Comparison of ENCODE assay signal across 20 cellular contexts in genomic region chr17:76197911-76198310, GRCh38. TPM values are rescaled to one million over a fixed set of nuclear protein-coding genes. Genes with fewer than 3 reads are reported as not detected.
DNase-seq lines count a peak whose midpoint lies in the region; ATAC-seq and TF ChIP-seq lines count a peak whose summit lies in the region.
"Had no signal": no experiment of that assay in that cellular context is flagged by ENCODE, and none has a peak within 500 bp of the region (broad histone marks: within the 10 kb centered on the region; RNA-seq: fewer than 3 reads in every experiment).

No MANE protein-coding gene starts in this region.

- H3K4me1 ChIP-seq in BE2C = peaks cover 12% of the 10 kb centered on the region
- peaks cover 35% of the 10 kb centered on the region for H3K4me1 ChIP-seq in left ventricle myocardium inferior
- no peaks in the 10 kb centered on the region for H3K4me1 ChIP-seq in left lung
- H3K4me1 ChIP-seq: colonic mucosa had no signal

- H3K4me3 Mint-ChIP-seq in T-helper 1 cell treated with Interleukin-12 subunit alpha and Interleukin-12 subunit beta and Interleukin-4 antibody, amounts not matched to agents 30 μg/mL and 1 μg/mL, for 36 hours = no peak overlapping the region
- H3K4me3 Mint-ChIP-seq in T-cell = peak overlapping the region in 1 of 3 donors; percentile 68
- H3K4me3 Mint-ChIP-seq: B cell, brain, type B pancreatic cell, WTC11 had no signal

- no peaks in the 10 kb centered on the region for H3K36me3 ChIP-seq in BE2C
- H3K36me3 ChIP-seq in left ventricle myocardium inferior = no peaks in the 10 kb centered on the region
- H3K36me3 ChIP-seq in left lung = no peaks in the 10 kb centered on the region
- H3K36me3 ChIP-seq: colonic mucosa had no signal

- DNase-seq in T-helper 1 cell = no peak
- peak; percentile 77 for DNase-seq in BE2C
- DNase-seq in T-cell = no peak
- peak; percentile 63 for DNase-seq in left ventricle myocardium inferior
- no peak for DNase-seq in hepatic stellate cell (ENCODE audit: low spot score)
- no peak for DNase-seq in left lung
- DNase-seq in COLO668 (lab: John Stamatoyannopoulos, UW; ENCODE audit: unreplicated experiment) = no peak
- DNase-seq: colonic mucosa; GF-D8; NCI-H1105; NCI-H526 treated with DMSO at 0.1 percent for 48 hours; stimulated activated CD4-positive, alpha-beta T cell treated with anti-CD3 and anti-CD28 coated beads, Interleukin-1b, Interleukin-23, amount 100 ng/mL, for 48 hours; stimulated activated naive CD8-positive, alpha-beta T cell treated with anti-CD3 and anti-CD28 coated beads, Interleukin-15, amount 100 ng/mL, for 72 hours had no signal

- intact Hi-C loops in left ventricle myocardium inferior (cut with micrococcal nuclease) (no loop called here), left lung (cut with DNase I) (no loop called here)

- peaks cover 63% of the 10 kb centered on the region for H3K4me1 Mint-ChIP-seq in T-helper 1 cell treated with Interleukin-12 subunit alpha and Interleukin-12 subunit beta and Interleukin-4 antibody, amounts not matched to agents 30 μg/mL and 1 μg/mL, for 36 hours (ENCODE audit: low read depth)
- peaks cover 86 to 93% (median 92%) of the 10 kb centered on the region in 3 donors for H3K4me1 Mint-ChIP-seq in T-cell

- peaks cover 63% of the 10 kb centered on the region for H3K36me3 Mint-ChIP-seq in T-helper 1 cell treated with Interleukin-12 subunit alpha and Interleukin-12 subunit beta and Interleukin-4 antibody, amounts not matched to agents 30 μg/mL and 1 μg/mL, for 36 hours (ENCODE audit: low read depth)
- peaks cover 36% of the 10 kb centered on the region for H3K36me3 Mint-ChIP-seq in T-cell
- H3K36me3 Mint-ChIP-seq: WTC11 had no signal

- peak overlapping the region; percentile 91 for H3K27ac Mint-ChIP-seq in T-helper 1 cell treated with Interleukin-12 subunit alpha and Interleukin-12 subunit beta and Interleukin-4 antibody, amounts not matched to agents 30 μg/mL and 1 μg/mL, for 36 hours
- peak overlapping the region; percentile 91 to 96 for H3K27ac Mint-ChIP-seq in T-cell
- H3K27ac Mint-ChIP-seq: B cell, brain, type B pancreatic cell, WTC11 had no signal

- ATAC-seq in T-cell (replicated peaks in 1 of 4) (no peak), left lung (no peak)
- ATAC-seq: stimulated activated naive CD8-positive, alpha-beta T cell treated with anti-CD3 and anti-CD28 coated beads, Interleukin-15, amount 100 ng/mL, for 72 hours; WTC11 had no signal

- CTCF ChIA-PET in T-cell (lab: Charles Lee) = no interaction called here

- H3K27me3 ChIP-seq in BE2C (no peaks in the 10 kb centered on the region), left ventricle myocardium inferior (ENCODE audit: low read depth) (no peaks in the 10 kb centered on the region), left lung (no peaks in the 10 kb centered on the region)
- H3K27me3 ChIP-seq: colonic mucosa had no signal

- H3K9me3 Mint-ChIP-seq in T-helper 1 cell treated with Interleukin-12 subunit alpha and Interleukin-12 subunit beta and Interleukin-4 antibody, amounts not matched to agents 30 μg/mL and 1 μg/mL, for 36 hours = no peaks in the 10 kb centered on the region
- H3K9me3 Mint-ChIP-seq in T-cell = no peaks in the 10 kb centered on the region
- H3K9me3 Mint-ChIP-seq: brain; stimulated activated naive CD8-positive, alpha-beta T cell treated with anti-CD3 and anti-CD28 coated beads, Interleukin-15, amount 100 ng/mL, for 72 hours; type B pancreatic cell; WTC11 had no signal

- no peaks in the 10 kb centered on the region for H3K27me3 Mint-ChIP-seq in T-helper 1 cell treated with Interleukin-12 subunit alpha and Interleukin-12 subunit beta and Interleukin-4 antibody, amounts not matched to agents 30 μg/mL and 1 μg/mL, for 36 hours (ENCODE audit: low read depth)
- no peaks in the 10 kb centered on the region for H3K27me3 Mint-ChIP-seq in T-cell
- H3K27me3 Mint-ChIP-seq: B cell; brain; stimulated activated naive CD8-positive, alpha-beta T cell treated with anti-CD3 and anti-CD28 coated beads, Interleukin-15, amount 100 ng/mL, for 72 hours; type B pancreatic cell had no signal

- POLR2A ChIA-PET in T-cell (lab: Charles Lee) = no interaction called here

- TF ChIP-seq CTCF in BE2C (IDR thresholded peaks at IDR 0.05; ENCODE audit: low read depth, low read length) = no peak
- no peak for TF ChIP-seq CTCF in left ventricle myocardium inferior (IDR thresholded peaks at IDR 0.05; ENCODE audit: borderline replicate concordance)
- TF ChIP-seq CTCF in left lung (IDR thresholded peaks at IDR 0.05) = no peak

- H3K4me3 ChIP-seq in BE2C (ENCODE audit: low read depth, low read length) (no peak overlapping the region), left ventricle myocardium inferior (no peak overlapping the region), left lung (no peak overlapping the region)
- H3K4me3 ChIP-seq: colonic mucosa had no signal

- peak overlapping the region; percentile 79 for H3K27ac ChIP-seq in left ventricle myocardium inferior (replicated peaks)
- H3K27ac ChIP-seq in left lung = no peak overlapping the region
- H3K27ac ChIP-seq: colonic mucosa had no signal

- no peaks in the 10 kb centered on the region for H3K9me3 ChIP-seq in BE2C
- no peaks in the 10 kb centered on the region for H3K9me3 ChIP-seq in left ventricle myocardium inferior (replicated peaks)
- H3K9me3 ChIP-seq in left lung = no peaks in the 10 kb centered on the region
- H3K9me3 ChIP-seq: colonic mucosa had no signal

RNA-seq across cellular contexts. Expression of gene RNF157, which starts 42.4 kb away (rescaled TPM):
- polyA plus RNA-seq in BE2C (2012; ENCODE audit: insufficient read depth, insufficient read length, low read depth) = 10.1 TPM
- total RNA-seq in T-cell (10 to 100 TPM; 50.7 to 66.5 (median 61.9) TPM), left ventricle myocardium inferior (4.8 TPM), left lung (1 to 10 TPM in 1 of 2 donors, under 1 TPM in 1; 0.79 to 1.4 TPM)

RNA-seq across cellular contexts. Expression of gene FOXJ1, which starts 56.9 kb away (rescaled TPM):
- polyA plus RNA-seq in BE2C (2012; ENCODE audit: insufficient read depth, insufficient read length, low read depth) = not detected
- total RNA-seq in T-cell (1 to 10 TPM in 4 of 5 donors, under 1 TPM in 1; 0.99 to 3.0 (median 1.7) TPM), left ventricle myocardium inferior (not detected), left lung (10 to 100 TPM in 1 of 2 donors, 1 to 10 TPM in 1; 7.7 to 15.9 TPM)
- total RNA-seq: A172, OCI-LY7 had no signal

Comparison
In these comparisons a context has a peak if more than half of its experiments do, and no peak if none do; other contexts are left out.
1. DNase-seq: peak in BE2C (single experiment) and left ventricle myocardium inferior (single experiment); none in T-helper 1 cell (0 of 5), T-cell (0 of 34), hepatic stellate cell (single experiment), left lung (0 of 2) and COLO668 (single experiment).